6 cellular contexts compared by ENCODE assay signal in genomic region chr5:177545487-177546261, GRCh38. TPM values are rescaled to one million over a fixed set of nuclear protein-coding genes. Genes with fewer than 3 reads are reported as not detected.
DNase-seq lines count a peak whose midpoint lies in the region; ATAC-seq and TF ChIP-seq lines count a peak whose summit lies in the region.

No MANE protein-coding gene starts in this region.

- H3K36me3 ChIP-seq in RWPE2 (ENCODE audit: low read depth) = peaks cover 31% of the 10 kb centered on the region
- H3K36me3 ChIP-seq in left lung = peaks cover 0 to 6% of the 10 kb centered on the region in 2 donors

- DNase-seq in AG09309 (ENCODE audit: low read depth) (peak; percentile 83), RWPE2 (ENCODE audit: low spot score) (no peak), left lung (peak in 1 of 2 donors; percentile 58)
- DNase-seq in stimulated activated naive CD4-positive, alpha-beta T cell treated with Interleukin-2 at 50 U/mL for 16 hours (lab: John Stamatoyannopoulos, UW) = no peak

- ATAC-seq in RWPE2 (ENCODE audit: low read depth) (no peak), left lung (peak; percentile 70), GM21528 (IDR thresholded peaks at IDR 0.05; ENCODE audit: low FRiP score, unreplicated experiment) (no peak), HG03442 (IDR thresholded peaks at IDR 0.05; ENCODE audit: unreplicated experiment) (no peak)

- H3K27ac ChIP-seq in RWPE2 (ENCODE audit: poor library complexity, severe bottlenecking) (peak overlapping the region; percentile 66), left lung (peak overlapping the region; percentile 72 to 80)

- H3K4me3 ChIP-seq in AG09309 (ENCODE audit: control insufficient read depth, low read depth, low read length) (no peak overlapping the region), RWPE2 (ENCODE audit: severe bottlenecking) (no peak overlapping the region), left lung (no peak overlapping the region)

- intact Hi-C loops in left lung (cut with DNase I) = no loop called here

- no peak for TF ChIP-seq CTCF in AG09309 (IDR thresholded peaks at IDR 0.05; ENCODE audit: control insufficient read depth, insufficient read depth, low read depth, low read length, missing control alignments)
- TF ChIP-seq CTCF in RWPE2 (IDR thresholded peaks at IDR 0.05; ENCODE audit: poor library complexity, severe bottlenecking) = no peak
- TF ChIP-seq CTCF in left lung (IDR thresholded peaks at IDR 0.05) = no peak

- H3K4me1 ChIP-seq in RWPE2 (ENCODE audit: insufficient read depth, poor library complexity, severe bottlenecking) (peaks cover 31% of the 10 kb centered on the region), left lung (peaks cover 25 to 57% of the 10 kb centered on the region in 2 donors)

- H3K27me3 ChIP-seq in RWPE2 (ENCODE audit: insufficient read depth, poor library complexity, severe bottlenecking) (no peaks in the 10 kb centered on the region), left lung (no peaks in the 10 kb centered on the region)

- H3K9me3 ChIP-seq in RWPE2 (ENCODE audit: severe bottlenecking) (no peaks in the 10 kb centered on the region), left lung (no peaks in the 10 kb centered on the region)

RNA-seq across cellular contexts. Expression of gene FAM193B, which starts 8.7 kb away (rescaled TPM):
- 10 to 100 TPM; 64.3 to 73.9 TPM for total RNA-seq in left lung

RNA-seq across cellular contexts. Expression of gene DDX41, which starts 28.9 kb away (rescaled TPM):
- 10 to 100 TPM; 65.9 to 86.7 TPM for total RNA-seq in left lung

RNA-seq across cellular contexts. Expression of gene DOK3, which starts 36.0 kb away (rescaled TPM):
- total RNA-seq in left lung = 10 to 100 TPM; 18.2 to 90.5 TPM

RNA-seq across cellular contexts. Expression of gene TMED9, which starts 46.3 kb away (rescaled TPM):
- 100 to 1,000 TPM; 200 to 221 TPM for total RNA-seq in left lung

RNA-seq across cellular contexts. Expression of gene PDLIM7, which starts 48.3 kb away (rescaled TPM):
- 100 to 1,000 TPM; 107 to 141 TPM for total RNA-seq in left lung
